In the genomic region with DNA sequence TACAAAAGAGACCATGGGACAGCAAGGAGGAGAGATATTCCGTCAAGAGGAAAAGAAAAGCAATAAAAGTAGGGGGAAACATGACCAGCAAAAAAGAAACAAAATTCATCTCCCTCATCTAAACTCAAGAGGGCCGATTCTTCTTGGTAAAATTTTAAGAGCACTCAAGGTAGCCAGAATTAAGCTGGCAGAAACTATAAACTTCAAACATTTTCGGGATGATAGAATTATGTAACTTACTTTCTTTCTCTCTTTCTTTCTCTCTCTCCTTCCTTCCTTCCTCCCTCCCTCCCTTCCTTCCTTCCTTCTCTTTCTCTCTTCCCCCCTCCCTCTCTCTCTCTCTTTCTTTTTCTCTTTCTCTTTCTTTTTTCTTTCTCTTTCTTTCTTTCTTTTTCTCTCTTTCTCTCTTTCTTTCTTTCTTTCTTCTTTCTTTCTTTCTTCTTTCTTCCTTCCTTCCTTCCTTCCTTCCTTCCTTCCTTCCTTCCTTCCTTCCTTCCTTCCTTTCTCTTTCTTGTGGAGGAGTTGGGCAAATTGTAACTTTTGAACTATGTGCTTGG, we compare ENCODE assay signal across 8 cellular contexts.
DNase-seq lines count a peak whose midpoint lies in the region; ATAC-seq and TF ChIP-seq lines count a peak whose summit lies in the region.
"Not testable (repeated sequence)": the region's sequence is repeated elsewhere in the genome, so short reads cannot be mapped to it uniquely, and the experiment has no call there.

No MANE protein-coding gene starts in this region.

- intact Hi-C loops in PC-9 (cut with micrococcal nuclease; ENCODE audit: unreplicated experiment): not testable (repeated sequence)

- not testable (repeated sequence) for H3K27ac ChIP-seq in ACC112 (ENCODE audit: low read depth, low read length); GM23338 (ENCODE audit: low read depth); HEK293 (ENCODE audit: extremely low read depth, low read depth, low read length); PC-9

- not testable (repeated sequence) for H3K9me2 ChIP-seq in GM23338 (ENCODE audit: insufficient read depth); PC-9 (ENCODE audit: insufficient read depth)

- not testable (repeated sequence) for H3K9ac ChIP-seq in endocrine pancreas (ENCODE audit: control insufficient read depth, insufficient read depth, low read length)

- DNase-seq in DMS79 (lab: John Stamatoyannopoulos, UW): peak; percentile 41
- not testable (repeated sequence) for DNase-seq in GM23338 (ENCODE audit: low spot score); PC-9; WTC11 (ENCODE audit: low spot score); stimulated activated naive CD8-positive, alpha-beta T cell treated with anti-CD3 and anti-CD28 coated beads, Interleukin-15, amount 100 ng/mL, for 72 hours

- H2AFZ ChIP-seq in ACC112 (ENCODE audit: low read length, unreplicated experiment) (peak overlapping the region; percentile 77), GM23338 (peak overlapping the region; percentile 72; the same call in 1 of the 2 replicates), PC-9 (0 out of 2 replicates have a peak overlapping the region, but pooled peaks have one; percentile 35)

- not testable (repeated sequence) for H3K79me2 ChIP-seq in ACC112 (ENCODE audit: control insufficient read depth, insufficient read depth, low read length, unreplicated experiment); GM23338 (replicated peaks; ENCODE audit: insufficient read depth); PC-9 (ENCODE audit: low read depth)

- H3K4me3 ChIP-seq in ACC112 (ENCODE audit: low read depth, low read length); GM23338; HEK293 (ENCODE audit: low read depth, low read length); PC-9: not testable (repeated sequence)
- peak overlapping the region; percentile 57 for H3K4me3 ChIP-seq in endocrine pancreas (ENCODE audit: control insufficient read depth, insufficient read depth, low read length)

- H3K4me1 Mint-ChIP-seq in GM23338; WTC11; stimulated activated naive CD8-positive, alpha-beta T cell treated with anti-CD3 and anti-CD28 coated beads, Interleukin-15, amount 100 ng/mL, for 72 hours: not testable (repeated sequence)

- CTCF ChIA-PET in HEK293 (lab: Yijun Ruan, JAX): interaction anchor here (0.6 kb wide), 1 partner anchor 151 kb away, joined by 3 read pairs; no protein-coding TSS in a partner anchor
- CTCF ChIA-PET in PC-9 (lab: Charles Lee); WTC11 (lab: Charles Lee): not testable (repeated sequence)

- not testable (repeated sequence) for H3K4me1 ChIP-seq in ACC112 (ENCODE audit: control insufficient read depth, insufficient read depth, low read length, unreplicated experiment); GM23338 (ENCODE audit: insufficient read depth); HEK293 (ENCODE audit: control insufficient read depth, insufficient read depth, low read length); PC-9 (replicated peaks; ENCODE audit: insufficient read depth); endocrine pancreas (ENCODE audit: control insufficient read depth, insufficient read depth, low read length)

- not testable (repeated sequence) for H3K36me3 Mint-ChIP-seq in GM23338 (ENCODE audit: low read depth); WTC11

- H3K27me3 ChIP-seq in ACC112 (ENCODE audit: insufficient read depth, low read length); GM23338 (ENCODE audit: insufficient read depth); PC-9 (ENCODE audit: insufficient read depth, low read depth); endocrine pancreas (ENCODE audit: control insufficient read depth, insufficient read depth, low read length): not testable (repeated sequence)

- ATAC-seq in GM23338; WTC11; stimulated activated naive CD8-positive, alpha-beta T cell treated with anti-CD3 and anti-CD28 coated beads, Interleukin-15, amount 100 ng/mL, for 72 hours: not testable (repeated sequence)

- TF ChIP-seq CTCF in GM23338 (conservative IDR thresholded peaks at IDR 0.05; ENCODE audit: low read depth in 2 of 2); HEK293 (tag by site-specific recombination; IDR thresholded peaks at IDR 0.05); PC-9 (conservative IDR thresholded peaks at IDR 0.05); WTC11 (IDR thresholded peaks at IDR 0.05): not testable (repeated sequence)

- not testable (repeated sequence) for H3K9me3 Mint-ChIP-seq in GM23338; WTC11; stimulated activated naive CD8-positive, alpha-beta T cell treated with anti-CD3 and anti-CD28 coated beads, Interleukin-15, amount 100 ng/mL, for 72 hours

- H3K4me2 ChIP-seq in GM23338, PC-9: not testable (repeated sequence)

- not testable (repeated sequence) for H3K27me3 Mint-ChIP-seq in GM23338 (ENCODE audit: insufficient read depth, low read depth, poor library complexity); WTC11 (ENCODE audit: low read depth); stimulated activated naive CD8-positive, alpha-beta T cell treated with anti-CD3 and anti-CD28 coated beads, Interleukin-15, amount 100 ng/mL, for 72 hours

- not testable (repeated sequence) for H3F3A ChIP-seq in GM23338 (replicated peaks; ENCODE audit: low read depth); PC-9 (ENCODE audit: insufficient read depth, low read depth)

- not testable (repeated sequence) for H3K4me3 Mint-ChIP-seq in GM23338; WTC11; stimulated activated naive CD8-positive, alpha-beta T cell treated with anti-CD3 and anti-CD28 coated beads, Interleukin-15, amount 100 ng/mL, for 72 hours

- not testable (repeated sequence) for H4K20me1 ChIP-seq in GM23338 (replicated peaks; ENCODE audit: insufficient read depth); PC-9 (ENCODE audit: insufficient read depth)

- POLR2A ChIA-PET in HEK293 (lab: Yijun Ruan, JAX); PC-9 (lab: Charles Lee; ENCODE audit: unreplicated experiment); WTC11 (lab: Charles Lee): not testable (repeated sequence)

- not testable (repeated sequence) for H3K9me3 ChIP-seq in HEK293 (ENCODE audit: control insufficient read depth, insufficient read depth, low read depth, low read length); PC-9 (ENCODE audit: insufficient read depth, low read depth); endocrine pancreas (ENCODE audit: control insufficient read depth, low read length)

- not testable (repeated sequence) for H3K27ac Mint-ChIP-seq in GM23338, WTC11
- peak overlapping the region; percentile 42 to 60 for H3K27ac Mint-ChIP-seq in stimulated activated naive CD8-positive, alpha-beta T cell treated with anti-CD3 and anti-CD28 coated beads, Interleukin-15, amount 100 ng/mL, for 72 hours

- H3K36me3 ChIP-seq in ACC112 (ENCODE audit: insufficient read depth, low read length); GM23338 (ENCODE audit: insufficient read depth); HEK293 (ENCODE audit: control insufficient read depth in 2 of 2, insufficient read depth in 1 of 2, low read length in 2 of 2); PC-9 (ENCODE audit: low read depth); endocrine pancreas (ENCODE audit: control insufficient read depth, insufficient read depth, low read length): not testable (repeated sequence)

- not testable (repeated sequence) for BruUV-seq in PC-9 (replicated peaks; lab: Mats Ljungman, UMichigan)

TF ChIP-seq in HEK293, 187 proteins besides CTCF, POLR2A, EP300 and RAD21:
- TF ChIP-seq PRDM1 (tag by site-specific recombination; IDR thresholded peaks at IDR 0.05): peak; percentile 67
- TF ChIP-seq ZNF366 (tag by site-specific recombination; conservative IDR thresholded peaks at IDR 0.05): peak; percentile 85

TF ChIP-seq in WTC11, 78 proteins besides CTCF, POLR2A, EP300 and RAD21:
- 0 out of 2 replicates have a peak, but pooled peaks have one; percentile 4 for TF ChIP-seq ZNF512 (CRISPR knock-in tag; IDR thresholded peaks at IDR 0.05; ENCODE audit: borderline replicate concordance)
